22 cellular contexts compared by ENCODE assay signal in the genomic region with DNA sequence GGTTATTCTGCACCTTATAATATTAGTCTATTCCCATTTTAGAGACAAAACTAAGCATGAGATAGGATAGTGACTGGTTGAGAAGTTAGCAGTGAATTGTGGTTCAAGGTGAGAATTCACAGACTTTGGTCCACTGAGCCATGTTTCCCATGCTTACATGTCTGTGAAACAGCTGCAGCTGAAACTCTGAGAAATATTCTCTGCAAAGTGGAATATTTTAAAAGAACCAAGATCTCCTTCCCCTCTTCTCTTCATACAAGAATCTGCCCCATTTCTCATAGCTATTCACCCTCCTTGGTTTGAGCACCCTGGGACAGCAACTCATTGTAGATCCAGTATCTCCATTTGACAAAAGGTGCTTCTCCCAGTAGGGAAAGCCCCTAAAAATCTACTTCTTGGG.
DNase-seq lines count a peak whose midpoint lies in the region; ATAC-seq and TF ChIP-seq lines count a peak whose summit lies in the region.
"Had no signal": no experiment of that assay in that cellular context is flagged by ENCODE, and none has a peak within 500 bp of the region (broad histone marks: within the 10 kb centered on the region; RNA-seq: fewer than 3 reads in every experiment).

No MANE protein-coding gene starts in this region.

- no peak overlapping the region for H3K27ac ChIP-seq in DOHH2 (ENCODE audit: low read depth, low read length)

- no peak overlapping the region for H3K4me3 ChIP-seq in DOHH2 (ENCODE audit: low read length)
- H3K4me3 ChIP-seq: mucosa of descending colon had no signal

- TF ChIP-seq CTCF in DOHH2 (IDR thresholded peaks at IDR 0.05; ENCODE audit: low read depth, low read length, poor library complexity, severe bottlenecking), result no peak

- H3K4me1 ChIP-seq in DOHH2 (ENCODE audit: control insufficient read depth, low read length), result peaks cover 35% of the 10 kb centered on the region

- no peak for DNase-seq in stimulated activated CD4-positive, alpha-beta T cell treated with anti-CD3 and anti-CD28 coated beads, Interleukin-4, amount 100 ng/mL, for 4 hours
- DNase-seq in germinal center (ENCODE audit: low spot score) (no peak), activated gamma-delta T cell treated with Interleukin-2 at 50 U/mL for 16 hours (no peak), T-helper 9 cell (no peak)
- DNase-seq: activated CD4-positive, alpha-beta T cell treated with anti-CD3 and anti-CD28 coated beads, Interleukin-2, amount 50 U/mL, for 1 hour; activated T-cell treated with anti-CD3 and anti-CD28 coated beads, Interleukin-2, amount 50 U/mL, for 24 hours; caudate nucleus; CD4-positive, CD25-positive, alpha-beta regulatory T cell; DMS79; effector memory CD8-positive, alpha-beta T cell; HCEC 1CT; left cardiac atrium; mucosa of descending colon; NCI-H187; NCI-H510A treated with DMSO at 0.1 percent for 48 hours; occipital lobe; T1000 had no signal

- H3K4me2 ChIP-seq in DOHH2 (ENCODE audit: low read length), result peak overlapping the region; percentile 17; the same call in 1 of the 2 replicates

- no peaks in the 10 kb centered on the region for H3K9me2 ChIP-seq in DOHH2 (replicated peaks; ENCODE audit: control insufficient read depth, low read length)

- peaks cover 3% of the 10 kb centered on the region; the same call in 1 of the 2 replicates for H3F3A ChIP-seq in DOHH2 (ENCODE audit: control insufficient read depth, insufficient read depth)

- no peaks in the 10 kb centered on the region for H3K9me3 ChIP-seq in DOHH2 (ENCODE audit: control insufficient read depth, insufficient read depth, low read length)
- H3K9me3 ChIP-seq: mucosa of descending colon had no signal

- H3K79me2 ChIP-seq in DOHH2 (ENCODE audit: control insufficient read depth, low read length), result no peaks in the 10 kb centered on the region

- ATAC-seq in GM18907 (IDR thresholded peaks at IDR 0.05; ENCODE audit: unreplicated experiment), result peak; percentile 47
- ATAC-seq in GM21619 (IDR thresholded peaks at IDR 0.05; ENCODE audit: unreplicated experiment), result peak; percentile 65
- ATAC-seq in HG03432 (IDR thresholded peaks at IDR 0.05; ENCODE audit: unreplicated experiment), result peak; percentile 69
- ATAC-seq: effector memory CD8-positive, alpha-beta T cell; left cardiac atrium; mucosa of descending colon; sciatic nerve had no signal

- no peaks in the 10 kb centered on the region for H3K27me3 ChIP-seq in DOHH2 (ENCODE audit: control insufficient read depth, low read length)

- no peaks in the 10 kb centered on the region for H3K36me3 ChIP-seq in DOHH2 (ENCODE audit: control insufficient read depth, low read length)

- no peaks in the 10 kb centered on the region for H4K20me1 ChIP-seq in DOHH2 (ENCODE audit: control insufficient read depth, insufficient read depth, low read depth, low read length)
